1 cellular context compared by ENCODE assay signal in the genomic region with DNA sequence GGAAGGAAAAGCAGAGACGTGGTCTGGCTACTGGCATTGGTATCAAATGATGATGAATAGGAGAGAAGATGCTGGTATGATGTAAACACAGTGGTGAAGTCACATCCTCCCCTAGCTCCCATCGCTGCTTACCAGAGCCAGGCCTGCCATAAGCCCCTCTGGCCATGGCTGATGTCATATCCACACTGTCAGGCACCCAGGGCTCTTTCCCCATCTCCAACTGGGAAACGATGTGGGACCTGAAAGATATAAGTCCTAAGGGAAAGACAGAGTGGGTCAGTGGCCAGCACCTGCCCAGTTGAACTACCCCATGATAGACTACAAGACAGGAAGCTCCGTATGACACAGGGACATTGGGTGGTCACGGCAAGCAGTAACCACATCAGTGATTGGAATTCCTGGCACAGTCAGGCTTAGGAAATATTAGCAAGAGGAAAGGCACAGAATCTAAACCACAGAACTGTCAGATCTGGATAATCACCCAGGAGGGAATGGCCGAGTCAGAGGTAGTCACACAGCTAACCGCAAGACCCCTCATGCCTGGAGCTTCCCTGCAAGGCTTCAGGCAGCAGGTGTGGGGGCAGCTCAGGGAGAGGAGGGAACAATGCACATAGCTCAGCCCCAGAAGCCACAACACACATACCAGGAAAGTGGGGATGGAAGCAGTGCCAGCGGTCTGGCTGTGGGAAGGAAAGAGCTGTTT.
A peak's percentile ranks its signal among the peaks of the same experiment; 100 is the strongest.
TF ChIP-seq lines count a peak whose summit lies in the region.

No MANE protein-coding gene starts in this region.

TF ChIP-seq in endothelial cell of umbilical vein, 7 proteins besides CTCF, POLR2A, EP300 and RAD21:
- TF ChIP-seq MYC (IDR thresholded peaks at IDR 0.05; ENCODE audit: low read depth, low read length), result no peak
- TF ChIP-seq POLR2AphosphoS5 (IDR thresholded peaks at IDR 0.05; ENCODE audit: insufficient read depth, low read depth, low read length), result no peak
- peak; percentile 46 for TF ChIP-seq GATA2 (IDR thresholded peaks at IDR 0.05; ENCODE audit: insufficient read depth, insufficient read length, low read depth, low read length)
